ENCODE assay signal across 34 cellular contexts in the genomic region with DNA sequence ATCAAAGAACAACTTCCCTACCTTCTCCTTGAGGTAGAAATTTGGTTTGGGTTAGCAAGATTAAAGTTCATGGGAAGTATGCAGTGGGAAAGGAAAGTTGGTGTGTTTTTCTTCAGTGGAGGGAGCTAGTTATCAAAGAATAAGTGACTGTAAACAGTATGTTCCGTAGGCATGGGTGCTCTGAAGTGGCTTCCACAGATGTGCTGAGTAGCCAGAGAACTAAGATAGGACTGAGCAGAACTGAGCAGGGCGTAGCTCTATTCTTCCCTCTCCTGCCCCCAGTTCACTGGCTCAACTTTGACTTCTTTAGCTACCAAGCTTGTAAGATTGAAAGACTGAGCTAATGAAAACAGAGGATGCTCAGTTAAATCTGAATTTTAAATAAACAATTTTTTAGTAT. TPM values are rescaled to one million over a fixed set of nuclear protein-coding genes. Genes with fewer than 3 reads are reported as not detected.
DNase-seq lines count a peak whose midpoint lies in the region; ATAC-seq, FAIRE-seq and TF ChIP-seq lines count a peak whose summit lies in the region.
"Had no signal": no experiment of that assay in that cellular context is flagged by ENCODE, and none has a peak within 500 bp of the region (broad histone marks: within the 10 kb centered on the region; RNA-seq: fewer than 3 reads in every experiment).

No MANE protein-coding gene starts in this region.

- in situ Hi-C loops in HepG2 (cut with HindIII; ENCODE audit: extremely low pct_ligation_motif_present, low pct_unique_long_range_greater_than_20kb), result no loop called here
- in situ Hi-C loops in GM23248 (cut with MboI), result no loop called here

- H2BK20ac ChIP-seq in H1 (ENCODE audit: low read length), result no peak overlapping the region

- FAIRE-seq in H1 (lab: Jason Lieb, UNC) (no peak), HepG2 (lab: Jason Lieb, UNC) (no peak)
- FAIRE-seq: A549, GM19239, HTR-8/SVneo, kidney had no signal

- H3K18ac ChIP-seq in H1 (ENCODE audit: extremely low read depth, low read length), result no peak overlapping the region

- WGBS in H1 (ENCODE audit: extremely low coverage in 1 of 2, insufficient coverage in 1 of 2, insufficient read length in 1 of 2, insufficient replicate concordance in 2 of 2, low coverage in 1 of 2, low lambda C conversion rate in 2 of 2, missing lambda C conversion rate in 1 of 2), 2 experiments, result 93% methylated on average over 2 of the region's 2 CpGs; no CpG with 5 or more reads in 1 of the 2 experiments
- WGBS in HepG2 (ENCODE audit: low lambda C conversion rate), result 54% methylated on average over 2 of the region's 2 CpGs
- 91 to 95% methylated on average over 2 of the region's 2 CpGs for WGBS in GM23248 (ENCODE audit: low coverage in 1 of 2, low lambda C conversion rate in 2 of 2, missing lambda C conversion rate in 2 of 2), 2 experiments

- TF ChIP-seq POLR2A in H1 (IDR thresholded peaks at IDR 0.05; ENCODE audit: control extremely low read depth in 1 of 2, low read depth in 2 of 2, low read length in 2 of 2), result no peak
- no peak for TF ChIP-seq POLR2A in HepG2 (IDR thresholded peaks at IDR 0.05; ENCODE audit: insufficient read depth in 1 of 2, low read depth in 2 of 2, low read length in 2 of 2)

- CTCF ChIA-PET in H1 (lab: Charles Lee; ENCODE audit: partially characterized antibody) (no interaction called here), HepG2 (lab: Yijun Ruan, JAX; ENCODE audit: low intra/inter-chr PET ratio, low total read pairs) (no interaction called here)

- H3K27ac ChIP-seq in left ventricle myocardium inferior (replicated peaks), result no peak overlapping the region
- H3K27ac ChIP-seq in H1 (ENCODE audit: low read depth, low read length), result no peak overlapping the region
- no peak overlapping the region for H3K27ac ChIP-seq in HepG2 (ENCODE audit: extremely low read length, insufficient read depth, low read length)
- no peak overlapping the region for H3K27ac ChIP-seq in upper lobe of right lung
- no peak overlapping the region for H3K27ac ChIP-seq in GM23248
- H3K27ac ChIP-seq: A549, colonic mucosa, KMS-11, ovary, testis, uterus had no signal

- POLR2A ChIA-PET in H1 (lab: Charles Lee; ENCODE audit: partially characterized antibody) (interaction anchor here (0.6 kb wide), 1 partner anchor 133 kb away, joined by 4 read pairs; no protein-coding TSS in a partner anchor), HepG2 (lab: Yijun Ruan, JAX) (no interaction called here)

- H2BK12ac ChIP-seq in H1 (ENCODE audit: low read depth, low read length), result no peak overlapping the region

- no peak overlapping the region for H3K56ac ChIP-seq in H1 (replicated peaks; ENCODE audit: insufficient read length, low read depth, low read length)

- no peak overlapping the region for H3K4me3 ChIP-seq in left ventricle myocardium inferior
- H3K4me3 ChIP-seq in H1 (ENCODE audit: extremely low read depth in 1 of 4, insufficient read depth in 2 of 4, low read depth in 3 of 4, low read length in 4 of 4), result no peak overlapping the region
- no peak overlapping the region for H3K4me3 ChIP-seq in HepG2 (replicated peaks in 1 of 3; ENCODE audit: insufficient read depth in 1 of 3, low read depth in 2 of 3, low read length in 3 of 3)
- H3K4me3 ChIP-seq in upper lobe of right lung, result no peak overlapping the region
- no peak overlapping the region for H3K4me3 ChIP-seq in GM23248
- H3K4me3 ChIP-seq: A549, colonic mucosa, GM23338, lung, ovary, smooth muscle cell, testis, uterus had no signal

- no peak overlapping the region for H2BK5ac ChIP-seq in H1 (ENCODE audit: low read depth, low read length)

- TF ChIP-seq EP300 in H1 (IDR thresholded peaks at IDR 0.05; ENCODE audit: borderline replicate concordance in 1 of 2, low read depth in 2 of 2, low read length in 2 of 2), result no peak
- no peak for TF ChIP-seq EP300 in HepG2 (IDR thresholded peaks at IDR 0.05; ENCODE audit: low read depth in 2 of 2, low read length in 2 of 2)
- TF ChIP-seq EP300 in HepG2 (CRISPR knock-in tag; IDR thresholded peaks at IDR 0.05; ENCODE audit: borderline replicate concordance), result no peak

- H4K91ac ChIP-seq in H1 (replicated peaks; ENCODE audit: insufficient read length, low read length), result no peak overlapping the region

- no peaks in the 10 kb centered on the region for H3K79me2 ChIP-seq in H1 (ENCODE audit: control insufficient read depth in 1 of 2, insufficient read depth in 2 of 2, low read length in 2 of 2)
- no peaks in the 10 kb centered on the region for H3K79me2 ChIP-seq in HepG2 (ENCODE audit: insufficient read depth, low read length)
- H3K79me2 ChIP-seq in GM23248 (ENCODE audit: insufficient read depth), result no peaks in the 10 kb centered on the region

- no peaks in the 10 kb centered on the region for H3K23me2 ChIP-seq in H1 (ENCODE audit: low read depth, low read length)

- H3K14ac ChIP-seq in H1 (ENCODE audit: insufficient read length), result no peak overlapping the region

- H4K8ac ChIP-seq in H1 (ENCODE audit: extremely low read depth, insufficient read depth, low read length), result no peak overlapping the region

- H2AFZ ChIP-seq in H1 (ENCODE audit: low read length) (no peak overlapping the region), HepG2 (ENCODE audit: low read length) (no peak overlapping the region), GM23248 (no peak overlapping the region)
- H2AFZ ChIP-seq: GM23338 had no signal

- H3K36me3 ChIP-seq in left ventricle myocardium inferior (peaks cover 3% of the 10 kb centered on the region), H1 (ENCODE audit: control insufficient read depth in 2 of 4, insufficient read depth in 4 of 4, low read length in 3 of 4) (no peaks in the 10 kb centered on the region; a peak in 1 of 8 replicates), HepG2 (replicated peaks in 1 of 2; ENCODE audit: control insufficient read depth in 1 of 2, insufficient read depth in 2 of 2, low read length in 2 of 2) (no peaks in the 10 kb centered on the region), upper lobe of right lung (peaks cover 3% of the 10 kb centered on the region), GM23248 (ENCODE audit: low read depth) (peaks cover 11% of the 10 kb centered on the region)
- H3K36me3 ChIP-seq: breast epithelium, colonic mucosa, ovary, uterus had no signal

- TF ChIP-seq RAD21 in H1 (IDR thresholded peaks at IDR 0.05 in 1 of 2, conservative IDR thresholded peaks at IDR 0.05 in 1 of 2; ENCODE audit: low read depth in 2 of 2, low read length in 2 of 2) (no peak), HepG2 (CRISPR knock-in tag; IDR thresholded peaks at IDR 0.05) (no peak)

- H3K9me3 ChIP-seq in left ventricle myocardium inferior (replicated peaks) (peaks cover 11% of the 10 kb centered on the region), H1 (ENCODE audit: insufficient read depth in 2 of 2, low read depth in 1 of 2, low read length in 1 of 2) (peaks cover 13 to 17% of the 10 kb centered on the region in 2 experiments), HepG2 (ENCODE audit: low read length) (peaks cover 14% of the 10 kb centered on the region), upper lobe of right lung (no peaks in the 10 kb centered on the region), GM23248 (ENCODE audit: low read depth) (no peaks in the 10 kb centered on the region)
- H3K9me3 ChIP-seq: A549, breast epithelium, colonic mucosa, ovary, SK-N-SH, testis, uterus had no signal

- no peaks in the 10 kb centered on the region for H3K9me2 ChIP-seq in GM23248 (ENCODE audit: insufficient read depth)
- H3K9me2 ChIP-seq: SK-N-SH had no signal

- H3F3A ChIP-seq in GM23248 (ENCODE audit: insufficient read depth), result 0 out of 2 replicates have a peak, but pooled peaks cover 3% of the 10 kb centered on the region

- no peak overlapping the region for H3K4ac ChIP-seq in H1 (replicated peaks; ENCODE audit: insufficient read length, low read depth, low read length)

- no peak for TF ChIP-seq CTCF in left ventricle myocardium inferior (IDR thresholded peaks at IDR 0.05; ENCODE audit: borderline replicate concordance)
- TF ChIP-seq CTCF in H1 (IDR thresholded peaks at IDR 0.05; ENCODE audit: control extremely low read depth in 1 of 3, insufficient read depth in 1 of 3, low read depth in 1 of 3, low read length in 3 of 3), result no peak
- 0 out of 2 replicates have a peak, but pooled peaks have one; percentile 7 for TF ChIP-seq CTCF in HepG2 (CRISPR knock-in tag; IDR thresholded peaks at IDR 0.05)
- no peak for TF ChIP-seq CTCF in upper lobe of right lung (IDR thresholded peaks at IDR 0.05)

- H3K9ac ChIP-seq in H1 (replicated peaks in 1 of 4; ENCODE audit: extremely low read depth in 1 of 4, low read depth in 3 of 4, low read length in 3 of 4) (no peak overlapping the region), HepG2 (ENCODE audit: insufficient read depth, low read depth, low read length) (no peak overlapping the region), GM23248 (no peak overlapping the region)
- H3K9ac ChIP-seq: KMS-11, SK-N-SH had no signal

- no peak overlapping the region for H4K5ac ChIP-seq in H1 (ENCODE audit: insufficient read length, low read depth, low read length)

- no peaks in the 10 kb centered on the region for H3K27me3 ChIP-seq in left ventricle myocardium inferior (ENCODE audit: low read depth)
- H3K27me3 ChIP-seq in H1 (replicated peaks in 1 of 4; ENCODE audit: control insufficient read depth in 3 of 4, extremely low read depth in 1 of 4, insufficient read depth in 3 of 4, low read length in 3 of 4), result no peaks in the 10 kb centered on the region
- H3K27me3 ChIP-seq in HepG2 (ENCODE audit: control insufficient read depth in 1 of 2, insufficient read depth in 2 of 2, low read length in 2 of 2), result no peaks in the 10 kb centered on the region
- no peaks in the 10 kb centered on the region for H3K27me3 ChIP-seq in upper lobe of right lung
- no peaks in the 10 kb centered on the region for H3K27me3 ChIP-seq in GM23248 (replicated peaks; ENCODE audit: insufficient read depth)
- H3K27me3 ChIP-seq: breast epithelium, ovary, testis, uterus had no signal

- DNase-seq in Right ventricle myocardium superior (no peak), left ventricle myocardium inferior (no peak), H1 (ENCODE audit: low read depth in 1 of 2, low spot score in 2 of 2) (no peak), HepG2 (ENCODE audit: low spot score) (no peak), upper lobe of right lung (no peak), GM23248 (no peak), NCI-H510A treated with DMSO at 0.1 percent for 48 hours (lab: John Stamatoyannopoulos, UW) (no peak)
- DNase-seq in stimulated activated CD4-positive, alpha-beta T cell treated with anti-CD3 and anti-CD28 coated beads, Interleukin-15, amount 100 ng/mL, for 24 hours, result no peak
- DNase-seq: activated CD8-positive, alpha-beta memory T cell treated with anti-CD3 and anti-CD28 coated beads for 24 hours; activated effector memory CD4-positive, alpha-beta T cell treated with Interleukin-2 at 50 U/mL for 16 hours; CD8-positive, alpha-beta T cell; colonic mucosa; EL; kidney; NCI-H1417 treated with DMSO at 0.1 percent for 48 hours; NCI-H2029 treated with DMSO at 0.1 percent for 48 hours; NCI-H524 treated with DMSO at 0.1 percent for 48 hours; ovary; retina; SK-N-SH; stimulated activated CD4-positive, alpha-beta T cell treated with anti-CD3 and anti-CD28 coated beads, Interleukin-1b, Interleukin-23, amount 100 ng/mL, for 48 hours; stimulated activated naive CD8-positive, alpha-beta T cell treated with anti-CD3 and anti-CD28 coated beads, Interleukin-15, Interleukin-2, amounts not matched to agents 100 U/mL and 50 U/mL, for 24 hours; testis; uterus had no signal

- H3K4me2 ChIP-seq in H1 (ENCODE audit: insufficient read depth in 1 of 2, low read depth in 2 of 2, low read length in 2 of 2) (no peak overlapping the region), HepG2 (ENCODE audit: low read depth, low read length) (no peak overlapping the region), GM23248 (ENCODE audit: unreplicated experiment) (no peak overlapping the region)
- H3K4me2 ChIP-seq: A549, GM23338, KMS-11, SK-N-SH, smooth muscle cell had no signal

- H2AK5ac ChIP-seq in H1 (ENCODE audit: low read depth, low read length), result 0 out of 2 replicates have a peak overlapping the region, but pooled peaks have one; percentile 18

- no peak overlapping the region for H2BK120ac ChIP-seq in H1 (replicated peaks; ENCODE audit: low read depth, low read length)

- intact Hi-C loops in Right ventricle myocardium superior (cut with DNase I) (no loop called here), left ventricle myocardium inferior (cut with micrococcal nuclease) (no loop called here), HepG2 (cut with micrococcal nuclease; ENCODE audit: unreplicated experiment) (no loop called here), upper lobe of right lung (cut with DNase I) (no loop called here)

- no peak overlapping the region for H2BK15ac ChIP-seq in H1 (ENCODE audit: low read length)

- no peaks in the 10 kb centered on the region for H4K20me1 ChIP-seq in H1 (replicated peaks in 1 of 2; ENCODE audit: control insufficient read depth in 1 of 2, insufficient read depth in 2 of 2, low read length in 2 of 2)
- no peaks in the 10 kb centered on the region for H4K20me1 ChIP-seq in HepG2 (ENCODE audit: insufficient read depth, low read length)
- no peaks in the 10 kb centered on the region for H4K20me1 ChIP-seq in GM23248 (ENCODE audit: insufficient read depth)

- BruUV-seq in HepG2 (replicated peaks; lab: Mats Ljungman, UMichigan), result no TSS peak

- H3K4me1 ChIP-seq in left ventricle myocardium inferior, result peaks cover 12% of the 10 kb centered on the region
- H3K4me1 ChIP-seq in H1 (replicated peaks in 1 of 4; ENCODE audit: control insufficient read depth in 3 of 4, insufficient read depth in 4 of 4, low read length in 3 of 4), result peaks cover 0 to under 1% (median 0%) of the 10 kb centered on the region in 4 experiments; a peak in 1 of 7 replicates
- H3K4me1 ChIP-seq in HepG2 (ENCODE audit: insufficient read depth, low read length), result peaks cover 31% of the 10 kb centered on the region
- no peaks in the 10 kb centered on the region for H3K4me1 ChIP-seq in upper lobe of right lung
- H3K4me1 ChIP-seq in GM23248 (ENCODE audit: insufficient read depth), result peaks cover 2% of the 10 kb centered on the region; the same call in 1 of the 2 replicates
- H3K4me1 ChIP-seq: A549, colonic mucosa, testis, uterus had no signal

- ATAC-seq in Right ventricle myocardium superior (ENCODE audit: poor library complexity) (peak; percentile 77), HepG2 (peak; percentile 39; the same call in 2 of the 3 replicates), upper lobe of right lung (peak; percentile 34)
- ATAC-seq: CD8-positive, alpha-beta T cell; esophagus mucosa; GM23338; natural killer cell treated with Interleukin-12 subunit alpha and Interleukin-12 subunit beta and Interleukin-15 and Interleukin-18, amount 100 ng/mL, for 72 hours; stimulated activated naive CD8-positive, alpha-beta T cell treated with anti-CD3 and anti-CD28 coated beads, Interleukin-15, Interleukin-2, amounts not matched to agents 100 U/mL and 50 U/mL, for 24 hours had no signal

- H3K23ac ChIP-seq in H1 (ENCODE audit: insufficient read length), result no peak overlapping the region

- no peaks in the 10 kb centered on the region for H3K79me1 ChIP-seq in H1 (ENCODE audit: low read depth, low read length)

RNA-seq across cellular contexts. Expression of gene ADCY10, which starts 3.4 kb away (rescaled TPM):
- total RNA-seq in Right ventricle myocardium superior (0.05 TPM), left ventricle myocardium inferior (0.22 TPM), HepG2 (2016; rRNA removed; fragmentation: Illumina TruSeq; extraction: Trizol) (0.02 and 0.03 TPM in 2 replicates), upper lobe of right lung (0.29 TPM)
- not detected in 2 replicates for total RNA-seq in H1 (2021; fragmentation: NEBNext Ultra II Directional; extraction: Animal tissue kit (Norgen Biotek cat#: 25700))
- polyA plus RNA-seq in H1 (2011; rRNA removed) (0.02 TPM in 1 of 2 replicates, not detected in the other), HepG2 (2011; rRNA removed) (0.03 TPM in 1 of 2 replicates, not detected in the other), GM23248 (2016; fragmentation: Nextera tagmentation; extraction: Ambion mirVana) (0.11 TPM in 1 of 2 replicates, not detected in the other)
- not detected for polyA plus RNA-seq in H1 (2011; cell fraction: cytosol; rRNA removed)
- polyA plus RNA-seq in H1 (2011; cell fraction: nucleus; rRNA removed), result not detected
- polyA plus RNA-seq in H1 (2012, experiment 1 of 2), result 0.04 TPM in 1 of 4 replicates, not detected in the others
- polyA plus RNA-seq in H1 (2012, experiment 2 of 2), result not detected
- 0.12 TPM for polyA plus RNA-seq in H1 (2013, experiment 1 of 2)
- polyA plus RNA-seq in H1 (2013, experiment 2 of 2), result 0.11 TPM
- polyA minus RNA-seq in H1 (2011; rRNA and poly(A)+ RNA removed), result 0.37 TPM in 1 of 2 replicates, not detected in the other
- not detected for polyA minus RNA-seq in H1 (2011; cell fraction: cytosol; rRNA and poly(A)+ RNA removed)
- not detected for polyA minus RNA-seq in H1 (2011; cell fraction: nucleus; rRNA and poly(A)+ RNA removed)
- total RNA-seq in HepG2 (2016; cell fraction: cytosol; rRNA removed; fragmentation: Illumina TruSeq; extraction: Trizol; ENCODE audit: low read depth), result under 0.01 TPM in 1 of 2 replicates, not detected in the other
- 0.06 TPM in 1 of 2 replicates, not detected in the other for total RNA-seq in HepG2 (2016; cell fraction: insoluble cytoplasmic fraction; rRNA removed; fragmentation: Illumina TruSeq; extraction: Trizol)
- total RNA-seq in HepG2 (2016; cell fraction: membrane; rRNA removed; fragmentation: Illumina TruSeq; extraction: Trizol), result not detected in 2 replicates
- total RNA-seq in HepG2 (2016; cell fraction: nucleus; rRNA removed; fragmentation: Illumina TruSeq; extraction: Trizol), result 0.06 TPM in 1 of 2 replicates, not detected in the other
- polyA plus RNA-seq in HepG2 (2011; cell fraction: cytosol; rRNA removed), result 0.04 and 0.17 TPM in 2 replicates
- polyA plus RNA-seq in HepG2 (2011; cell fraction: nucleus; rRNA removed), result 0.12 TPM in 1 of 2 replicates, not detected in the other
- 0.05 TPM in 1 of 2 replicates, not detected in the other for polyA plus RNA-seq in HepG2 (2012)
- polyA plus RNA-seq in HepG2 (2016; cell fraction: cytosol; fragmentation: Illumina TruSeq; extraction: Trizol; ENCODE audit: low read depth), result not detected in 2 replicates
- not detected in 2 replicates for polyA plus RNA-seq in HepG2 (2016; cell fraction: insoluble cytoplasmic fraction; fragmentation: Illumina TruSeq; extraction: Trizol; ENCODE audit: low read depth)
- not detected in 2 replicates for polyA plus RNA-seq in HepG2 (2016; cell fraction: membrane; fragmentation: Illumina TruSeq; extraction: Trizol; ENCODE audit: low read depth)
- not detected in 2 replicates for polyA plus RNA-seq in HepG2 (2016; cell fraction: nucleus; fragmentation: Illumina TruSeq; extraction: Trizol; ENCODE audit: insufficient read depth, low read depth)
- 0.05 TPM in 1 of 2 replicates, not detected in the other for polyA minus RNA-seq in HepG2 (2011; rRNA and poly(A)+ RNA removed; ENCODE audit: low replicate concordance)
- not detected in 2 replicates for polyA minus RNA-seq in HepG2 (2011; cell fraction: cytosol; rRNA and poly(A)+ RNA removed)
- polyA minus RNA-seq in HepG2 (2011; cell fraction: nucleus; rRNA and poly(A)+ RNA removed), result 0.12 and 0.13 TPM in 2 replicates
- total RNA-seq in GM23248 (2014; rRNA removed; shearing (Covaris generic)), result 0.11 TPM in 1 of 2 replicates, not detected in the other
- total RNA-seq: esophagus mucosa, GM23338, smooth muscle cell had no signal
- polyA plus RNA-seq: GM23338, smooth muscle cell had no signal

RNA-seq across cellular contexts. Expression of gene DCAF6, which starts 26.0 kb away (rescaled TPM):
- total RNA-seq in Right ventricle myocardium superior, result 224 TPM
- total RNA-seq in left ventricle myocardium inferior, result 196 TPM
- total RNA-seq in H1 (2021; fragmentation: NEBNext Ultra II Directional; extraction: Animal tissue kit (Norgen Biotek cat#: 25700)), result 16.5 and 17.4 TPM in 2 replicates
- 10.0 and 12.3 TPM in 2 replicates for polyA plus RNA-seq in H1 (2011; rRNA removed)
- 15.3 TPM for polyA plus RNA-seq in H1 (2011; cell fraction: cytosol; rRNA removed)
- polyA plus RNA-seq in H1 (2011; cell fraction: nucleus; rRNA removed), result 8.2 TPM
- polyA plus RNA-seq in H1 (2012, experiment 1 of 2), result 8.4 to 13.3 TPM (median 11.4 TPM) in 4 replicates
- polyA plus RNA-seq in H1 (2012, experiment 2 of 2), result 0.98 TPM
- polyA plus RNA-seq in H1 (2013, experiment 1 of 2), result 9.6 TPM
- polyA plus RNA-seq in H1 (2013, experiment 2 of 2), result 10.4 TPM
- polyA minus RNA-seq in H1 (2011; rRNA and poly(A)+ RNA removed), result 45.0 and 52.8 TPM in 2 replicates
- 17.0 TPM for polyA minus RNA-seq in H1 (2011; cell fraction: cytosol; rRNA and poly(A)+ RNA removed)
- 58.0 TPM for polyA minus RNA-seq in H1 (2011; cell fraction: nucleus; rRNA and poly(A)+ RNA removed)
- total RNA-seq in HepG2 (2016; rRNA removed; fragmentation: Illumina TruSeq; extraction: Trizol), result 24.7 and 26.9 TPM in 2 replicates
- 19.2 and 19.8 TPM in 2 replicates for total RNA-seq in HepG2 (2016; cell fraction: cytosol; rRNA removed; fragmentation: Illumina TruSeq; extraction: Trizol; ENCODE audit: low read depth)
- 24.4 and 26.6 TPM in 2 replicates for total RNA-seq in HepG2 (2016; cell fraction: insoluble cytoplasmic fraction; rRNA removed; fragmentation: Illumina TruSeq; extraction: Trizol)
- total RNA-seq in HepG2 (2016; cell fraction: membrane; rRNA removed; fragmentation: Illumina TruSeq; extraction: Trizol), result 30.2 and 31.2 TPM in 2 replicates
- total RNA-seq in HepG2 (2016; cell fraction: nucleus; rRNA removed; fragmentation: Illumina TruSeq; extraction: Trizol), result 35.5 and 41.2 TPM in 2 replicates
- polyA plus RNA-seq in HepG2 (2011; rRNA removed), result 29.8 and 33.7 TPM in 2 replicates
- 18.7 and 31.3 TPM in 2 replicates for polyA plus RNA-seq in HepG2 (2011; cell fraction: cytosol; rRNA removed)
- 24.6 and 25.9 TPM in 2 replicates for polyA plus RNA-seq in HepG2 (2011; cell fraction: nucleus; rRNA removed)
- 17.8 and 22.4 TPM in 2 replicates for polyA plus RNA-seq in HepG2 (2012)
- polyA plus RNA-seq in HepG2 (2016; cell fraction: cytosol; fragmentation: Illumina TruSeq; extraction: Trizol; ENCODE audit: low read depth), result 7.0 and 7.9 TPM in 2 replicates
- 26.4 and 26.6 TPM in 2 replicates for polyA plus RNA-seq in HepG2 (2016; cell fraction: insoluble cytoplasmic fraction; fragmentation: Illumina TruSeq; extraction: Trizol; ENCODE audit: low read depth)
- polyA plus RNA-seq in HepG2 (2016; cell fraction: membrane; fragmentation: Illumina TruSeq; extraction: Trizol; ENCODE audit: low read depth), result 18.2 and 18.5 TPM in 2 replicates
- 30.5 and 31.0 TPM in 2 replicates for polyA plus RNA-seq in HepG2 (2016; cell fraction: nucleus; fragmentation: Illumina TruSeq; extraction: Trizol; ENCODE audit: insufficient read depth, low read depth)
- 20.4 and 41.0 TPM in 2 replicates for polyA minus RNA-seq in HepG2 (2011; rRNA and poly(A)+ RNA removed; ENCODE audit: low replicate concordance)
- polyA minus RNA-seq in HepG2 (2011; cell fraction: cytosol; rRNA and poly(A)+ RNA removed), result 19.0 and 23.2 TPM in 2 replicates
- polyA minus RNA-seq in HepG2 (2011; cell fraction: nucleus; rRNA and poly(A)+ RNA removed), result 115 and 116 TPM in 2 replicates
- total RNA-seq in upper lobe of right lung, result 49.9 TPM
- total RNA-seq in GM23248 (2014; rRNA removed; shearing (Covaris generic)), result 56.0 and 63.4 TPM in 2 replicates
- 94.1 and 99.6 TPM in 2 replicates for polyA plus RNA-seq in GM23248 (2016; fragmentation: Nextera tagmentation; extraction: Ambion mirVana)

RNA-seq across cellular contexts. Expression of gene MPC2, which starts 26.3 kb away (rescaled TPM):
- total RNA-seq in Right ventricle myocardium superior (221 TPM), left ventricle myocardium inferior (267 TPM), HepG2 (2016; rRNA removed; fragmentation: Illumina TruSeq; extraction: Trizol) (136 and 167 TPM in 2 replicates), upper lobe of right lung (40.5 TPM)
- total RNA-seq in H1 (2021; fragmentation: NEBNext Ultra II Directional; extraction: Animal tissue kit (Norgen Biotek cat#: 25700)), result 40.6 and 40.9 TPM in 2 replicates
- polyA plus RNA-seq in H1 (2011; rRNA removed) (14.9 and 18.6 TPM in 2 replicates), HepG2 (2011; rRNA removed) (30.6 and 38.8 TPM in 2 replicates), GM23248 (2016; fragmentation: Nextera tagmentation; extraction: Ambion mirVana) (188 TPM in 2 replicates)
- 18.1 TPM for polyA plus RNA-seq in H1 (2011; cell fraction: cytosol; rRNA removed)
- 9.5 TPM for polyA plus RNA-seq in H1 (2011; cell fraction: nucleus; rRNA removed)
- 18.7 to 28.7 TPM (median 20.8 TPM) in 4 replicates for polyA plus RNA-seq in H1 (2012, experiment 1 of 2)
- 47.3 TPM for polyA plus RNA-seq in H1 (2012, experiment 2 of 2)
- polyA plus RNA-seq in H1 (2013, experiment 1 of 2), result 33.2 TPM
- polyA plus RNA-seq in H1 (2013, experiment 2 of 2), result 36.0 TPM
- polyA minus RNA-seq in H1 (2011; rRNA and poly(A)+ RNA removed), result 4.4 and 5.5 TPM in 2 replicates
- 8.1 TPM for polyA minus RNA-seq in H1 (2011; cell fraction: cytosol; rRNA and poly(A)+ RNA removed)
- polyA minus RNA-seq in H1 (2011; cell fraction: nucleus; rRNA and poly(A)+ RNA removed), result 5.5 TPM
- total RNA-seq in HepG2 (2016; cell fraction: cytosol; rRNA removed; fragmentation: Illumina TruSeq; extraction: Trizol; ENCODE audit: low read depth), result 55.7 and 74.9 TPM in 2 replicates
- 135 and 177 TPM in 2 replicates for total RNA-seq in HepG2 (2016; cell fraction: insoluble cytoplasmic fraction; rRNA removed; fragmentation: Illumina TruSeq; extraction: Trizol)
- 99.6 and 124 TPM in 2 replicates for total RNA-seq in HepG2 (2016; cell fraction: membrane; rRNA removed; fragmentation: Illumina TruSeq; extraction: Trizol)
- total RNA-seq in HepG2 (2016; cell fraction: nucleus; rRNA removed; fragmentation: Illumina TruSeq; extraction: Trizol), result 59.5 and 60.1 TPM in 2 replicates
- polyA plus RNA-seq in HepG2 (2011; cell fraction: cytosol; rRNA removed), result 20.0 and 25.7 TPM in 2 replicates
- polyA plus RNA-seq in HepG2 (2011; cell fraction: nucleus; rRNA removed), result 4.9 and 6.2 TPM in 2 replicates
- 44.9 and 69.4 TPM in 2 replicates for polyA plus RNA-seq in HepG2 (2012)
- polyA plus RNA-seq in HepG2 (2016; cell fraction: cytosol; fragmentation: Illumina TruSeq; extraction: Trizol; ENCODE audit: low read depth), result 87.5 and 128 TPM in 2 replicates
- 185 and 198 TPM in 2 replicates for polyA plus RNA-seq in HepG2 (2016; cell fraction: insoluble cytoplasmic fraction; fragmentation: Illumina TruSeq; extraction: Trizol; ENCODE audit: low read depth)
- polyA plus RNA-seq in HepG2 (2016; cell fraction: membrane; fragmentation: Illumina TruSeq; extraction: Trizol; ENCODE audit: low read depth), result 103 and 146 TPM in 2 replicates
- polyA plus RNA-seq in HepG2 (2016; cell fraction: nucleus; fragmentation: Illumina TruSeq; extraction: Trizol; ENCODE audit: insufficient read depth, low read depth), result 116 and 120 TPM in 2 replicates
- polyA minus RNA-seq in HepG2 (2011; rRNA and poly(A)+ RNA removed; ENCODE audit: low replicate concordance), result 6.2 and 10.8 TPM in 2 replicates
- polyA minus RNA-seq in HepG2 (2011; cell fraction: cytosol; rRNA and poly(A)+ RNA removed), result 11.6 and 17.2 TPM in 2 replicates
- polyA minus RNA-seq in HepG2 (2011; cell fraction: nucleus; rRNA and poly(A)+ RNA removed), result 10.8 and 11.7 TPM in 2 replicates
- total RNA-seq in GM23248 (2014; rRNA removed; shearing (Covaris generic)), result 65.5 and 93.8 TPM in 2 replicates
